32 cellular contexts compared by ENCODE assay signal in genomic region chr1:171762143-171762563, GRCh38.
"Had no signal": no experiment of that assay in that cellular context is flagged by ENCODE, and none has a peak within 500 bp of the region (broad histone marks: within the 10 kb centered on the region; RNA-seq: fewer than 3 reads in every experiment).

No MANE protein-coding gene starts in this region.

- H3K9me3 ChIP-seq: ascending aorta had no signal

- DNase-seq: activated CD4-positive, alpha-beta memory T cell treated with anti-CD3 and anti-CD28 coated beads for 36 hours; activated CD4-positive, alpha-beta T cell treated with anti-CD3 and anti-CD28 coated beads for 4 hours; activated CD4-positive, alpha-beta T cell treated with anti-CD3 and anti-CD28 coated beads, Interleukin-2, amount 10 ng/mL, durations not matched to agents 24 days and 14 days; activated CD4-positive, alpha-beta T cell treated with anti-CD3 and anti-CD28 coated beads, Interleukin-2, amount 50 U/mL, for 1 hour; activated CD4-positive, alpha-beta T cell treated with anti-CD3 and anti-CD28 coated beads, Interleukin-2, amount 50 U/mL, for 4 hours; activated CD4-positive, CD25-positive, alpha-beta regulatory T cell; activated CD8-positive, alpha-beta memory T cell treated with anti-CD3 and anti-CD28 coated beads, Interleukin-2, amount 50 U/mL, for 4 hours; activated CD8-positive, alpha-beta T cell treated with anti-CD3 and anti-CD28 coated beads for 36 hours; activated effector memory CD4-positive, alpha-beta T cell treated with anti-CD3 and anti-CD28 coated beads, Interleukin-2, amount 50 U/mL, for 16 hours; activated gamma-delta T cell treated with Interleukin-2 at 50 U/mL for 16 hours; activated naive CD4-positive, alpha-beta T cell; activated naive CD4-positive, alpha-beta T cell treated with anti-CD3 and anti-CD28 coated beads for 36 hours; activated naive CD4-positive, alpha-beta T cell treated with anti-CD3 and anti-CD28 coated beads, Interleukin-2, amount 50 U/mL, for 16 hours; activated naive CD8-positive, alpha-beta T cell treated with anti-CD3 and anti-CD28 coated beads for 36 hours; activated T-cell treated with anti-CD3 and anti-CD28 coated beads for 4 hours; activated T-cell treated with anti-CD3 and anti-CD28 coated beads, Interleukin-2, amount 50 U/mL, for 1 hour; activated T-cell treated with anti-CD3 and anti-CD28 coated beads, Interleukin-2, amount 50 U/mL, for 4 hours; activated T-cell treated with anti-CD3 and anti-CD28 coated beads, Interleukin-2, amount 50 U/mL, for 72 hours; amygdala; anterior cingulate cortex; caudate nucleus; cerebellar nuclear complex; T-helper 1 cell; T-helper 2 cell; T-helper 9 cell; WERI-Rb-1 had no signal

- H3K4me1 ChIP-seq: ascending aorta had no signal

- H3K27me3 ChIP-seq: ascending aorta, cardiac muscle cell had no signal

- ATAC-seq: activated CD4-positive, CD25-positive, alpha-beta regulatory T cell treated with anti-CD3 and anti-CD28 coated beads, Interleukin-2, amount 50 U/mL, for 24 hours; activated CD8-positive, alpha-beta T cell treated with anti-CD3 and anti-CD28 coated beads for 36 hours; activated naive CD4-positive, alpha-beta T cell treated with anti-CD3 and anti-CD28 coated beads, Interleukin-2, amount 50 U/mL, for 72 hours; activated T-cell treated with anti-CD3 and anti-CD28 coated beads, Interleukin-2, amount 50 U/mL, for 4 hours; activated T-cell treated with anti-CD3 and anti-CD28 coated beads, Interleukin-2, amount 50 U/mL, for 72 hours; activated T-helper 17 cell treated with anti-CD3 and anti-CD28 coated beads, Interleukin-2, amount 50 U/mL, for 72 hours; WTC11 had no signal

- H3K4me3 ChIP-seq: ascending aorta, cardiac muscle cell had no signal

- H3K36me3 ChIP-seq: ascending aorta, cardiac muscle cell, WERI-Rb-1 had no signal

- H3K27ac ChIP-seq: ascending aorta, cardiac muscle cell, WERI-Rb-1 had no signal
